In genomic region chr10:96831867-96832720, GRCh38 we compare ENCODE assay signal across 8 cellular contexts. TPM values are rescaled to one million over a fixed set of nuclear protein-coding genes. Genes with fewer than 3 reads are reported as not detected.
A peak's percentile ranks its signal among the peaks of the same experiment; 100 is the strongest.
DNase-seq lines count a peak whose midpoint lies in the region; ATAC-seq, FAIRE-seq and TF ChIP-seq lines count a peak whose summit lies in the region.

LCOR (plus strand) TSS chr10:96832298; CDS start chr10:96949058, 116,760 bp downstream.

- TF ChIP-seq CTCF in right atrium auricular region (IDR thresholded peaks at IDR 0.05), result no peak

- FAIRE-seq in GM12892 (lab: Jason Lieb, UNC) (no peak), urothelium cell line (lab: Jason Lieb, UNC) (peak; percentile 13)

- no peaks in the 10 kb centered on the region for H3K9me3 ChIP-seq in right atrium auricular region

- peak within 1 kb of the TSS; percentile 74 to 97 for H3K4me3 ChIP-seq in right atrium auricular region

- ATAC-seq in HG02678 (IDR thresholded peaks at IDR 0.05; ENCODE audit: unreplicated experiment), result peak; percentile 69

- no peaks in the 10 kb centered on the region for H3K36me3 ChIP-seq in right atrium auricular region

- peak; percentile 84; the same call in 1 of the 2 replicates for TF ChIP-seq POLR2A in GM12892 (IDR thresholded peaks at IDR 0.05; ENCODE audit: low read depth, low read length)

- peak within 1 kb of the TSS; percentile 94 for H3K27ac ChIP-seq in angular gyrus (ENCODE audit: low read depth, low read length)
- peak within 1 kb of the TSS; percentile 97 to 98 for H3K27ac ChIP-seq in right atrium auricular region

- H3K4me1 ChIP-seq in right atrium auricular region, result peaks cover 0 to 40% of the 10 kb centered on the region in 2 donors

- no peaks in the 10 kb centered on the region for H3K27me3 ChIP-seq in right atrium auricular region

- DNase-seq in GM12892 (ENCODE audit: insufficient read length) (peak; percentile 95), NCI-H1417 treated with DMSO at 0.1 percent for 48 hours (lab: John Stamatoyannopoulos, UW) (peak; percentile 21), right atrium auricular region (ENCODE audit: low spot score) (peak; percentile 85), putamen (ENCODE audit: low spot score) (peak; percentile 91), urothelium cell line (ENCODE audit: low spot score) (peak; percentile 96)

- intact Hi-C loops in T-helper 2 cell treated with Interferon-gamma antibody and Interleukin-4, amounts not matched to agents 100 ng/mL and 5 ng/mL, for 36 hours (cut with micrococcal nuclease), result loop anchor here (1.0 to 10.0 kb wide), 7 partner anchors 246 to 927 kb away; partner anchors contain the start of genes ARHGAP19, CC2D2B, FRAT2 and PI4K2A

RNA-seq across cellular contexts. Expression of gene LCOR, which starts in this region (rescaled TPM):
- 6.6 TPM for polyA plus RNA-seq in GM12892 (2012; ENCODE audit: missing spikeins)
- total RNA-seq in T-helper 2 cell treated with Interferon-gamma antibody and Interleukin-4, amounts not matched to agents 100 ng/mL and 5 ng/mL, for 36 hours, result 25.1 and 31.4 TPM in 2 replicates
- 10 to 100 TPM; 10.2 to 12.2 TPM for total RNA-seq in right atrium auricular region

Comparison
In these comparisons a context has a peak if more than half of its experiments do, and no peak if none do; other contexts are left out.
1. Peak in every context shown above with its lines: DNase-seq, ATAC-seq, H3K4me3 ChIP-seq and H3K27ac ChIP-seq.
2. DNase-seq: peak in every context shown above with its lines; median percentile 96 in urothelium cell line; 95 in GM12892; 91 in putamen; 85 in right atrium auricular region; 21 in NCI-H1417 treated with DMSO at 0.1 percent for 48 hours.